18 cellular contexts compared by ENCODE assay signal in the genomic region with DNA sequence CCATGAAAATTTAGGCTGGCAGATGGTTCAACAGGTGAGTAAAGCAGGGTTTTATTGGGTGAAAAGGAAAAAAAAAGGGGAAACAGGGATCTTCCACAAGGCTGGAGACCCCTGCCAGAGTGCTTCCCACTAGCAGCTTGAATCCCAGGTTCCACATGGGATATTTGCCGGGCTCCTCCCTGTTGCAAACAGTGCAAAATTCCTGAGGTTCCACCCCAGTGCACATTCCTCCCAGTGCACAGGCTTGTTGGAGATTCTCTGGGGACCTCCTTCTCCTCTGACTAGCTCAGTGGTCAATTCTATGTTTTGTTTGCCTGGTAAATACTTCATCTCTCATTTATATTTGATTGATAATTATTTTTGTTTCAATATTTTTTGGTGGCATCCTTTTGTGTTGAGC.
"Had no signal": no experiment of that assay in that cellular context is flagged by ENCODE, and none has a peak within 500 bp of the region (broad histone marks: within the 10 kb centered on the region; RNA-seq: fewer than 3 reads in every experiment).

No MANE protein-coding gene starts in this region.

- H3K4me3 Mint-ChIP-seq: memory B cell; natural killer cell treated with Interleukin-12 subunit alpha and Interleukin-12 subunit beta and Interleukin-15 and Interleukin-18, amount 100 ng/mL, for 72 hours had no signal

- H3K27me3 Mint-ChIP-seq: memory B cell; natural killer cell treated with Interleukin-12 subunit alpha and Interleukin-12 subunit beta and Interleukin-15 and Interleukin-18, amount 100 ng/mL, for 72 hours had no signal

- H3K27ac ChIP-seq: colonic mucosa, foreskin keratinocyte, left lung, lower lobe of right lung, parathyroid adenoma, psoas muscle, skin epidermis had no signal

- H3K9me3 Mint-ChIP-seq: memory B cell had no signal

- ATAC-seq: foreskin keratinocyte; left lung; lower lobe of right lung; natural killer cell treated with Interleukin-12 subunit alpha and Interleukin-12 subunit beta and Interleukin-15 and Interleukin-18, amount 100 ng/mL, for 72 hours; psoas muscle had no signal

- H3K4me1 Mint-ChIP-seq: memory B cell had no signal

- H3K27ac Mint-ChIP-seq: memory B cell; natural killer cell treated with Interleukin-12 subunit alpha and Interleukin-12 subunit beta and Interleukin-15 and Interleukin-18, amount 100 ng/mL, for 72 hours had no signal

- H3K36me3 Mint-ChIP-seq: memory B cell; natural killer cell treated with Interleukin-12 subunit alpha and Interleukin-12 subunit beta and Interleukin-15 and Interleukin-18, amount 100 ng/mL, for 72 hours had no signal

- DNase-seq: colonic mucosa; dermis blood vessel endothelial cell; foreskin keratinocyte; head of caudate nucleus; hippocampal formation; left lung; lower lobe of right lung; midbrain; psoas muscle; retina; stimulated activated CD4-positive, alpha-beta T cell treated with anti-CD3 and anti-CD28 coated beads, Interleukin-2, amount 100 ng/mL, for 24 hours; stimulated activated CD4-positive, alpha-beta T cell treated with anti-CD3 and anti-CD28 coated beads, Interleukin-4, amount 100 ng/mL, for 4 hours; stimulated activated naive CD4-positive, alpha-beta T cell; trophoblast cell had no signal
